In genomic region chr19:18091217-18091608, GRCh38 we compare ENCODE assay signal across 11 cellular contexts. TPM values are rescaled to one million over a fixed set of nuclear protein-coding genes. Genes with fewer than 3 reads are reported as not detected.
DNase-seq lines count a peak whose midpoint lies in the region; ATAC-seq, FAIRE-seq and TF ChIP-seq lines count a peak whose summit lies in the region.
"Had no signal": no experiment of that assay in that cellular context is flagged by ENCODE, and none has a peak within 500 bp of the region (broad histone marks: within the 10 kb centered on the region; RNA-seq: fewer than 3 reads in every experiment).

No MANE protein-coding gene starts in this region.

- TF ChIP-seq CTCF in SK-N-SH (IDR thresholded peaks at IDR 0.05), result no peak
- no peak for TF ChIP-seq CTCF in HepG2 (CRISPR knock-in tag; IDR thresholded peaks at IDR 0.05)

- DNase-seq in SK-N-SH (no peak), HepG2 (ENCODE audit: low spot score) (no peak), H54 (ENCODE audit: insufficient read length, low spot score) (no peak), ACHN (no peak)
- peak; percentile 73 for DNase-seq in activated T-cell treated with anti-CD3 and anti-CD28 coated beads, Interleukin-2, amount 50 U/mL, for 1 hour
- peak; percentile 72 to 91 for DNase-seq in stimulated activated CD8-positive, alpha-beta memory T cell treated with anti-CD3 and anti-CD28 coated beads, Interleukin-7, amount 100 ng/mL, for 48 hours (ENCODE audit: extremely low read depth in 1 of 2, low read depth in 1 of 2)

- H2AFZ ChIP-seq in SK-N-SH (ENCODE audit: low read depth), result no peak overlapping the region
- no peak overlapping the region for H2AFZ ChIP-seq in HepG2 (ENCODE audit: low read length)

- H3K36me3 ChIP-seq in SK-N-SH (replicated peaks in 1 of 2; ENCODE audit: control insufficient read depth in 1 of 2, insufficient read depth in 2 of 2, low read length in 1 of 2), result no peaks in the 10 kb centered on the region
- H3K36me3 ChIP-seq in HepG2 (replicated peaks in 1 of 2; ENCODE audit: control insufficient read depth in 1 of 2, insufficient read depth in 2 of 2, low read length in 2 of 2), result no peaks in the 10 kb centered on the region
- H3K36me3 ChIP-seq: SJSA1 had no signal

- in situ Hi-C loops in HepG2 (cut with HindIII; ENCODE audit: extremely low pct_ligation_motif_present, low pct_unique_long_range_greater_than_20kb) (no loop called here), ACHN (cut with HindIII; ENCODE audit: low pct_ligation_motif_present, low pct_unique_long_range_greater_than_20kb, low sequenced_read_pairs) (no loop called here)

- POLR2A ChIA-PET in SK-N-SH (lab: Yijun Ruan, JAX), result no interaction called here
- POLR2A ChIA-PET in HepG2 (lab: Yijun Ruan, JAX), result interaction anchor here (0.6 to 0.9 kb wide), 2 partner anchors 18 to 26 kb away, joined by 3 read pairs; no protein-coding TSS in a partner anchor

- BruUV-seq in HepG2 (replicated peaks; lab: Mats Ljungman, UMichigan), result no TSS peak

- TF ChIP-seq EP300 in SK-N-SH (IDR thresholded peaks at IDR 0.05; ENCODE audit: borderline replicate concordance in 1 of 2, low read depth in 1 of 2, low read length in 1 of 2) (no peak), HepG2 (IDR thresholded peaks at IDR 0.05; ENCODE audit: low read depth in 2 of 2, low read length in 2 of 2) (no peak), HepG2 (CRISPR knock-in tag; IDR thresholded peaks at IDR 0.05; ENCODE audit: borderline replicate concordance) (no peak)

- no peaks in the 10 kb centered on the region for H3K9me3 ChIP-seq in SK-N-SH
- H3K9me3 ChIP-seq in HepG2 (ENCODE audit: low read length), result no peaks in the 10 kb centered on the region
- H3K9me3 ChIP-seq: SJSA1 had no signal

- 62% methylated on average over 9 of the region's 12 CpGs for WGBS in SK-N-SH (ENCODE audit: low lambda C conversion rate)
- 15% methylated on average over 10 of the region's 12 CpGs for WGBS in HepG2 (ENCODE audit: low lambda C conversion rate)

- TF ChIP-seq POLR2A in HepG2 (IDR thresholded peaks at IDR 0.05; ENCODE audit: insufficient read depth in 1 of 2, low read depth in 2 of 2, low read length in 2 of 2), result no peak
- TF ChIP-seq POLR2A in H54 (IDR thresholded peaks at IDR 0.05; ENCODE audit: low read depth, low read length), result no peak

- no peak for TF ChIP-seq RAD21 in SK-N-SH (IDR thresholded peaks at IDR 0.05; ENCODE audit: low read length)
- no peak for TF ChIP-seq RAD21 in HepG2 (CRISPR knock-in tag; IDR thresholded peaks at IDR 0.05)

- CTCF ChIA-PET in SK-N-SH (lab: Yijun Ruan, JAX) (interaction anchor here (2.1 kb wide), 1 partner anchor 32 kb away, joined by 6 read pairs; no protein-coding TSS in a partner anchor), HepG2 (lab: Yijun Ruan, JAX; ENCODE audit: low intra/inter-chr PET ratio, low total read pairs) (no interaction called here)

- H3K27me3 ChIP-seq in SK-N-SH (ENCODE audit: insufficient read depth) (no peaks in the 10 kb centered on the region), HepG2 (ENCODE audit: control insufficient read depth in 1 of 2, insufficient read depth in 2 of 2, low read length in 2 of 2) (no peaks in the 10 kb centered on the region; a peak in 2 of 5 replicates)
- H3K27me3 ChIP-seq: SJSA1 had no signal

- H4K20me1 ChIP-seq in SK-N-SH (ENCODE audit: insufficient read depth) (no peaks in the 10 kb centered on the region), HepG2 (ENCODE audit: insufficient read depth, low read length) (no peaks in the 10 kb centered on the region)

- H3F3A ChIP-seq in SK-N-SH (replicated peaks; ENCODE audit: insufficient read depth), result peaks cover 4% of the 10 kb centered on the region

- H3K9ac ChIP-seq in SK-N-SH, result no peak overlapping the region
- H3K9ac ChIP-seq in HepG2 (ENCODE audit: insufficient read depth, low read depth, low read length), result no peak overlapping the region

- intact Hi-C loops in HepG2 (cut with micrococcal nuclease; ENCODE audit: unreplicated experiment), result no loop called here

- FAIRE-seq in HepG2 (lab: Jason Lieb, UNC), result no peak
- FAIRE-seq in H54 (lab: Jason Lieb, UNC), result no peak
- FAIRE-seq: A204.1 had no signal

- H3K27ac ChIP-seq in SK-N-SH (ENCODE audit: low read depth in 2 of 2, low read length in 1 of 2), result no peak overlapping the region
- H3K27ac ChIP-seq in HepG2 (ENCODE audit: extremely low read length, insufficient read depth, low read length), result no peak overlapping the region
- H3K27ac ChIP-seq: SJSA1 had no signal

- no peaks in the 10 kb centered on the region for H3K9me2 ChIP-seq in SK-N-SH

- no peak overlapping the region for H3K4me2 ChIP-seq in SK-N-SH
- peak overlapping the region; percentile 59 for H3K4me2 ChIP-seq in HepG2 (ENCODE audit: low read depth, low read length)

- ATAC-seq in SK-N-SH treated with all-trans-retinoic acid at 6 μM for 48 hours (no peak), HepG2 (no peak), GM18498 (IDR thresholded peaks at IDR 0.05; ENCODE audit: unreplicated experiment) (no peak)

- H3K4me3 ChIP-seq in SK-N-SH (ENCODE audit: low read depth in 2 of 2, low read length in 1 of 2) (no peak overlapping the region), HepG2 (replicated peaks in 1 of 3; ENCODE audit: insufficient read depth in 1 of 3, low read depth in 2 of 3, low read length in 3 of 3) (no peak overlapping the region; a peak in 1 of 6 replicates)
- H3K4me3 ChIP-seq: SJSA1 had no signal

- H3K79me2 ChIP-seq in SK-N-SH (ENCODE audit: insufficient read depth), result no peaks in the 10 kb centered on the region
- H3K79me2 ChIP-seq in HepG2 (ENCODE audit: insufficient read depth, low read length), result no peaks in the 10 kb centered on the region

- H3K4me1 ChIP-seq in SK-N-SH (ENCODE audit: control insufficient read depth in 1 of 2, insufficient read depth in 2 of 2, low read depth in 1 of 2, low read length in 1 of 2) (no peaks in the 10 kb centered on the region), HepG2 (ENCODE audit: insufficient read depth, low read length) (peaks cover 59% of the 10 kb centered on the region)

TF ChIP-seq in SK-N-SH, 30 proteins besides CTCF, POLR2A, EP300 and RAD21 (continues in another document):
- no peak for TF ChIP-seq TCF12 (IDR thresholded peaks at IDR 0.05)

TF ChIP-seq in HepG2, 621 proteins besides CTCF, POLR2A, EP300 and RAD21 (continues in another document):
- no peak for TF ChIP-seq MTA1 (CRISPR knock-in tag; IDR thresholded peaks at IDR 0.05; ENCODE audit: borderline replicate concordance)

RNA-seq across cellular contexts. Expression of gene IL12RB1, which starts 4.5 kb away (rescaled TPM):
- 0.02 TPM in 1 of 2 replicates, not detected in the other for polyA plus RNA-seq in SK-N-SH (2012; rRNA removed)
- 0.05 TPM in 1 of 2 replicates, not detected in the other for polyA plus RNA-seq in SK-N-SH (2012; cell fraction: cytosol; rRNA removed)
- not detected in 2 replicates for polyA plus RNA-seq in SK-N-SH (2012; cell fraction: nucleus; rRNA removed)
- 0.04 TPM in 1 of 2 replicates, not detected in the other for total RNA-seq in HepG2 (2016; rRNA removed; fragmentation: Illumina TruSeq; extraction: Trizol)
- not detected in 2 replicates for total RNA-seq in HepG2 (2016; cell fraction: cytosol; rRNA removed; fragmentation: Illumina TruSeq; extraction: Trizol; ENCODE audit: low read depth)
- total RNA-seq in HepG2 (2016; cell fraction: insoluble cytoplasmic fraction; rRNA removed; fragmentation: Illumina TruSeq; extraction: Trizol), result 0.09 TPM in 1 of 2 replicates, not detected in the other
- 0.12 TPM in 1 of 2 replicates, not detected in the other for total RNA-seq in HepG2 (2016; cell fraction: membrane; rRNA removed; fragmentation: Illumina TruSeq; extraction: Trizol)
- total RNA-seq in HepG2 (2016; cell fraction: nucleus; rRNA removed; fragmentation: Illumina TruSeq; extraction: Trizol), result not detected in 2 replicates
- 0.03 and 0.13 TPM in 2 replicates for polyA plus RNA-seq in HepG2 (2011; rRNA removed)
- polyA plus RNA-seq in HepG2 (2011; cell fraction: cytosol; rRNA removed), result 0.10 and 0.19 TPM in 2 replicates
- 0.27 and 0.35 TPM in 2 replicates for polyA plus RNA-seq in HepG2 (2011; cell fraction: nucleus; rRNA removed)
- polyA plus RNA-seq in HepG2 (2012), result 0.12 TPM in 1 of 2 replicates, not detected in the other
- polyA plus RNA-seq in HepG2 (2016; cell fraction: cytosol; fragmentation: Illumina TruSeq; extraction: Trizol; ENCODE audit: low read depth), result not detected in 2 replicates
- not detected in 2 replicates for polyA plus RNA-seq in HepG2 (2016; cell fraction: insoluble cytoplasmic fraction; fragmentation: Illumina TruSeq; extraction: Trizol; ENCODE audit: low read depth)
- polyA plus RNA-seq in HepG2 (2016; cell fraction: membrane; fragmentation: Illumina TruSeq; extraction: Trizol; ENCODE audit: low read depth), result 0.09 TPM in 1 of 2 replicates, not detected in the other
- polyA plus RNA-seq in HepG2 (2016; cell fraction: nucleus; fragmentation: Illumina TruSeq; extraction: Trizol; ENCODE audit: insufficient read depth, low read depth), result 0.20 TPM in 1 of 2 replicates, not detected in the other
- polyA minus RNA-seq in HepG2 (2011; rRNA and poly(A)+ RNA removed; ENCODE audit: low replicate concordance), result 0.12 and 0.36 TPM in 2 replicates
- polyA minus RNA-seq in HepG2 (2011; cell fraction: cytosol; rRNA and poly(A)+ RNA removed), result not detected in 2 replicates
- polyA minus RNA-seq in HepG2 (2011; cell fraction: nucleus; rRNA and poly(A)+ RNA removed), result not detected in 2 replicates
- polyA plus RNA-seq: neural cell had no signal

RNA-seq across cellular contexts. Expression of gene MAST3, which starts 6.4 kb away (rescaled TPM):
- polyA plus RNA-seq in SK-N-SH (2012; rRNA removed), result 3.1 and 4.5 TPM in 2 replicates
- polyA plus RNA-seq in SK-N-SH (2012; cell fraction: cytosol; rRNA removed), result 1.9 and 3.1 TPM in 2 replicates
- polyA plus RNA-seq in SK-N-SH (2012; cell fraction: nucleus; rRNA removed), result 12.8 and 17.8 TPM in 2 replicates
- total RNA-seq in HepG2 (2016; rRNA removed; fragmentation: Illumina TruSeq; extraction: Trizol), result 4.1 and 4.5 TPM in 2 replicates
- total RNA-seq in HepG2 (2016; cell fraction: cytosol; rRNA removed; fragmentation: Illumina TruSeq; extraction: Trizol; ENCODE audit: low read depth), result 1.9 and 2.8 TPM in 2 replicates
- 3.6 and 4.1 TPM in 2 replicates for total RNA-seq in HepG2 (2016; cell fraction: insoluble cytoplasmic fraction; rRNA removed; fragmentation: Illumina TruSeq; extraction: Trizol)
- 4.4 and 5.1 TPM in 2 replicates for total RNA-seq in HepG2 (2016; cell fraction: membrane; rRNA removed; fragmentation: Illumina TruSeq; extraction: Trizol)
- total RNA-seq in HepG2 (2016; cell fraction: nucleus; rRNA removed; fragmentation: Illumina TruSeq; extraction: Trizol), result 5.3 and 7.5 TPM in 2 replicates
- 4.6 and 6.0 TPM in 2 replicates for polyA plus RNA-seq in HepG2 (2011; rRNA removed)
- polyA plus RNA-seq in HepG2 (2011; cell fraction: cytosol; rRNA removed), result 2.0 and 2.4 TPM in 2 replicates
- polyA plus RNA-seq in HepG2 (2011; cell fraction: nucleus; rRNA removed), result 18.7 and 20.6 TPM in 2 replicates
- polyA plus RNA-seq in HepG2 (2012), result 5.2 and 6.4 TPM in 2 replicates
- polyA plus RNA-seq in HepG2 (2016; cell fraction: cytosol; fragmentation: Illumina TruSeq; extraction: Trizol; ENCODE audit: low read depth), result 1.0 and 1.1 TPM in 2 replicates
- 4.1 and 5.8 TPM in 2 replicates for polyA plus RNA-seq in HepG2 (2016; cell fraction: insoluble cytoplasmic fraction; fragmentation: Illumina TruSeq; extraction: Trizol; ENCODE audit: low read depth)
- 2.0 and 2.2 TPM in 2 replicates for polyA plus RNA-seq in HepG2 (2016; cell fraction: membrane; fragmentation: Illumina TruSeq; extraction: Trizol; ENCODE audit: low read depth)
- 22.7 and 26.8 TPM in 2 replicates for polyA plus RNA-seq in HepG2 (2016; cell fraction: nucleus; fragmentation: Illumina TruSeq; extraction: Trizol; ENCODE audit: insufficient read depth, low read depth)
- polyA minus RNA-seq in HepG2 (2011; rRNA and poly(A)+ RNA removed; ENCODE audit: low replicate concordance), result 3.2 and 9.3 TPM in 2 replicates
- 6.7 and 7.6 TPM in 2 replicates for polyA minus RNA-seq in HepG2 (2011; cell fraction: cytosol; rRNA and poly(A)+ RNA removed)
- polyA minus RNA-seq in HepG2 (2011; cell fraction: nucleus; rRNA and poly(A)+ RNA removed), result 7.3 and 8.5 TPM in 2 replicates

Comparison
In these comparisons a context has a peak if more than half of its experiments do, and no peak if none do; other contexts are left out.
1. DNase-seq: peak in activated T-cell treated with anti-CD3 and anti-CD28 coated beads, Interleukin-2, amount 50 U/mL, for 1 hour (single experiment) and stimulated activated CD8-positive, alpha-beta memory T cell treated with anti-CD3 and anti-CD28 coated beads, Interleukin-7, amount 100 ng/mL, for 48 hours (2 of 2); none in SK-N-SH (single experiment), HepG2 (single experiment), H54 (single experiment) and ACHN (single experiment).